In the genomic region with DNA sequence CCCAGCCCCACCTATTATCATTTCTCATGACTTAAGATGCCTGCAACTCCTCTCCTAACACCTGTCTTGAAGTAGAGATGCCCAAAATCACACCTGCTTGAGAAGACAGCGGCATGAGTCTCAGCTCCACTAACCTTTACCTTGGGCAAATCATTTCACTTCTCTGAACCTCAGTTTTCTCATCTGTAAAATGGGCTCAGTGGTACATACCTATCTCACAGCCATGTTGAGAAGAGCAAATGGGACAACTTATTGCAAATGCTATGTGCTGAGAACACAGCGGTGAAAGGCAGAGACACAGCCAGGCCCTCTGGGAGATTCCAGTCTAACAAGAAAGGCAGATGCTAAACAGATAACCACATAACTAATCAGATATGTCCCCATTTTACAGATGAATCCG, we compare ENCODE assay signal across 17 cellular contexts. TPM values are rescaled to one million over a fixed set of nuclear protein-coding genes. Genes with fewer than 3 reads are reported as not detected.
DNase-seq lines count a peak whose midpoint lies in the region; ATAC-seq, FAIRE-seq and TF ChIP-seq lines count a peak whose summit lies in the region.
"Had no signal": no experiment of that assay in that cellular context is flagged by ENCODE, and none has a peak within 500 bp of the region (broad histone marks: within the 10 kb centered on the region; RNA-seq: fewer than 3 reads in every experiment).

No MANE protein-coding gene starts in this region.

- POLR2A ChIA-PET in K562 (lab: Yijun Ruan, JAX), result interaction anchor here (0.7 to 1.2 kb wide), 2 partner anchors 11 to 14 kb away, joined by 3 to 4 read pairs; no protein-coding TSS in a partner anchor

- H3K9me3 ChIP-seq in K562 (replicated peaks; ENCODE audit: control insufficient read depth, insufficient read depth, low read depth, low read length), result no peaks in the 10 kb centered on the region
- H3K9me3 ChIP-seq: BE2C, HAP-1 had no signal

- H3K4me3 Mint-ChIP-seq in neural crest cell, result no peak overlapping the region
- H3K4me3 Mint-ChIP-seq: CD4-positive, alpha-beta memory T cell had no signal

- no peak for FAIRE-seq in K562 (lab: Jason Lieb, UNC)
- FAIRE-seq: A204.1, GM12892 had no signal

- peaks cover 2 to 10% of the 10 kb centered on the region in 2 experiments; a peak in 1 of 5 replicates for H3K27me3 ChIP-seq in K562 (ENCODE audit: control insufficient read depth in 2 of 2, insufficient read depth in 2 of 2, low read length in 2 of 2)
- no peaks in the 10 kb centered on the region for H3K27me3 ChIP-seq in layer of hippocampus (ENCODE audit: control insufficient read depth, insufficient read depth, low read length)
- H3K27me3 ChIP-seq: BE2C had no signal

- WGBS in K562 (ENCODE audit: insufficient coverage, low coverage, missing lambda C conversion rate), result 53% methylated on average over 3 of the region's 3 CpGs

- H3K9ac ChIP-seq in K562 (ENCODE audit: insufficient read depth in 1 of 2, low read depth in 2 of 2, low read length in 2 of 2), result no peak overlapping the region

- 0 out of 3 replicates have a peak, but pooled peaks cover 5% of the 10 kb centered on the region for H3K36me3 ChIP-seq in K562 (ENCODE audit: control insufficient read depth, insufficient read depth, low read length)
- H3K36me3 ChIP-seq: HAP-1 had no signal

- TF ChIP-seq EP300 in K562 (IDR thresholded peaks at IDR 0.05; ENCODE audit: low read length), result no peak

- no peaks in the 10 kb centered on the region; the same call in 1 of the 3 replicates for H3K79me2 ChIP-seq in K562 (ENCODE audit: control insufficient read depth, insufficient read depth, low read length)

- no peak for ATAC-seq in K562

- H3K4me3 ChIP-seq in K562, result no peak overlapping the region
- H3K4me3 ChIP-seq: HAP-1 had no signal

- in situ Hi-C loops in K562 (cut with MboI), result no loop called here

- H3K27me3 Mint-ChIP-seq in neural crest cell (ENCODE audit: low read depth), result no peaks in the 10 kb centered on the region

- TF ChIP-seq CTCF in K562 (IDR thresholded peaks at IDR 0.05 in 2 of 3, conservative IDR thresholded peaks at IDR 0.05 in 1 of 3; ENCODE audit: insufficient read depth in 2 of 3, low read depth in 1 of 3, low read length in 3 of 3), result no peak
- TF ChIP-seq CTCF in neural crest cell (conservative IDR thresholded peaks at IDR 0.05), result no peak

- no TSS peak for BruUV-seq in K562 (replicated peaks; lab: Mats Ljungman, UMichigan)

- TF ChIP-seq POLR2A in K562 (conservative IDR thresholded peaks at IDR 0.05), result no peak

- intact Hi-C loops in K562 (cut with micrococcal nuclease), result no loop called here

- no peaks in the 10 kb centered on the region for H3K9me3 Mint-ChIP-seq in neural crest cell
- H3K9me3 Mint-ChIP-seq: CD4-positive, alpha-beta memory T cell had no signal

- H3K27ac ChIP-seq in K562 (ENCODE audit: extremely low read depth, low read depth, low read length) (no peak overlapping the region), layer of hippocampus (ENCODE audit: low read depth, low read length) (peak overlapping the region; percentile 74)
- H3K27ac ChIP-seq: C4-2B had no signal

- DNase-seq in K562 (ENCODE audit: extremely low read depth in 1 of 4, low spot score in 3 of 4) (no peak), neural crest cell (ENCODE audit: low read depth, low spot score) (no peak), glomerular visceral epithelial cell (ENCODE audit: extremely low spot score) (no peak), Kasumi-1 (lab: John Stamatoyannopoulos, UW) (no peak)
- no peak for DNase-seq in activated CD8-positive, alpha-beta memory T cell treated with anti-CD3 and anti-CD28 coated beads, Interleukin-2, amount 50 U/mL, for 48 hours
- DNase-seq in activated CD4-positive, alpha-beta T cell treated with anti-CD3 and anti-CD28 coated beads for 4 hours, result no peak
- DNase-seq: BE2C; CD4-positive, alpha-beta memory T cell; COR-L47; DND-41; GDM1; GOT3 had no signal

- H2AFZ ChIP-seq in K562 (ENCODE audit: low read depth, low read length), result no peak overlapping the region

- peaks cover 21 to 23% of the 10 kb centered on the region in 2 experiments; a peak in 4 of 5 replicates for H3K4me1 ChIP-seq in K562 (replicated peaks in 1 of 2; ENCODE audit: control insufficient read depth in 2 of 2, insufficient read depth in 2 of 2, low read length in 2 of 2)
- H3K4me1 ChIP-seq: BE2C, HAP-1 had no signal

- TF ChIP-seq RAD21 in K562 (CRISPR knock-in tag; conservative IDR thresholded peaks at IDR 0.05 in 1 of 2, IDR thresholded peaks at IDR 0.05 in 1 of 2), result no peak

- CTCF ChIA-PET in K562 (lab: Yijun Ruan, JAX; ENCODE audit: low intra/inter-chr PET ratio), result no interaction called here

- peaks cover 2% of the 10 kb centered on the region for H3K9me1 ChIP-seq in K562 (ENCODE audit: control insufficient read depth, insufficient read depth, low read length)

- peak overlapping the region; percentile 43 for H3K27ac Mint-ChIP-seq in neural crest cell (ENCODE audit: unreplicated experiment)
- H3K27ac Mint-ChIP-seq: CD4-positive, alpha-beta memory T cell had no signal

- H4K20me1 ChIP-seq in K562 (replicated peaks; ENCODE audit: control insufficient read depth, insufficient read depth, low read length), result peaks cover 6% of the 10 kb centered on the region

- H3K4me1 Mint-ChIP-seq in neural crest cell, result peaks cover 22% of the 10 kb centered on the region
- H3K4me1 Mint-ChIP-seq: CD4-positive, alpha-beta memory T cell had no signal

- H3K4me2 ChIP-seq in K562 (ENCODE audit: insufficient read depth, low read length), result no peak overlapping the region

- H3K36me3 Mint-ChIP-seq in neural crest cell (ENCODE audit: low read depth), result no peaks in the 10 kb centered on the region
- H3K36me3 Mint-ChIP-seq: CD4-positive, alpha-beta memory T cell had no signal

TF ChIP-seq in K562, 482 proteins besides CTCF, POLR2A, EP300 and RAD21 (continues in another document):
- TF ChIP-seq HDAC8 (tag; IDR thresholded peaks at IDR 0.05), result no peak
- no peak for TF ChIP-seq ZNF707 (CRISPR knock-in tag; conservative IDR thresholded peaks at IDR 0.05)

RNA-seq across cellular contexts. Expression of a gene that starts 7.8 kb away (rescaled TPM):
- 2.6 and 16.9 TPM in 2 replicates for total RNA-seq in K562 (2011; cell fraction: chromatin; rRNA removed; ENCODE audit: low replicate concordance)
- total RNA-seq in K562 (2011; cell fraction: nucleolus; rRNA removed), result 23.8 and 27.2 TPM in 2 replicates
- 7.9 and 8.0 TPM in 2 replicates for total RNA-seq in K562 (2011; cell fraction: nucleoplasm; rRNA removed)
- total RNA-seq in K562 (2014; rRNA removed) (26.7 and 26.9 TPM in 2 replicates), K562 (2014; rRNA removed; fragmentation: Illumina TruSeq; extraction: Trizol) (4.1 and 5.7 TPM in 2 replicates), K562 (2015; rRNA removed; fragmentation: Illumina TruSeq; extraction: Trizol) (12.4 and 13.1 TPM in 2 replicates), K562 (2021) (23.1 and 23.8 TPM in 2 replicates), neural crest cell (31.0 and 31.3 TPM in 2 replicates)
- polyA plus RNA-seq in K562 (2011; rRNA removed) (14.0 and 18.6 TPM in 2 replicates), K562 (2014; fragmentation: Illumina TruSeq; extraction: Trizol) (7.7 and 14.4 TPM in 2 replicates), K562 (2014; fragmentation: Nextera tagmentation; extraction: Ambion mirVana) (1 to 10 TPM; 1.4 to 4.3 TPM), K562 (2014; rRNA removed) (19.7 and 26.1 TPM in 2 replicates)
- 23.0 and 51.6 TPM in 2 replicates for polyA plus RNA-seq in K562 (2011; cell fraction: cytosol; rRNA removed)
- polyA plus RNA-seq in K562 (2011; cell fraction: nucleus; rRNA removed), result 10.6 and 13.0 TPM in 2 replicates
- polyA plus RNA-seq in K562 (2012), result 13.1 and 24.0 TPM in 2 replicates
- polyA minus RNA-seq in K562 (2011; rRNA and poly(A)+ RNA removed), result 4.4 and 5.5 TPM in 2 replicates
- 10.1 and 12.3 TPM in 2 replicates for polyA minus RNA-seq in K562 (2011; cell fraction: cytosol; rRNA and poly(A)+ RNA removed)
- polyA minus RNA-seq in K562 (2011; cell fraction: nucleus; rRNA and poly(A)+ RNA removed), result 13.2 and 18.7 TPM in 2 replicates

RNA-seq across cellular contexts. Expression of a gene that starts 8.1 kb away (rescaled TPM):
- total RNA-seq in K562 (2011; cell fraction: chromatin; rRNA removed; ENCODE audit: low replicate concordance), result 23.7 and 51.5 TPM in 2 replicates
- 38.4 and 40.9 TPM in 2 replicates for total RNA-seq in K562 (2011; cell fraction: nucleolus; rRNA removed)
- 34.5 and 45.6 TPM in 2 replicates for total RNA-seq in K562 (2011; cell fraction: nucleoplasm; rRNA removed)
- total RNA-seq in K562 (2014; rRNA removed) (104 and 117 TPM in 2 replicates), K562 (2014; rRNA removed; fragmentation: Illumina TruSeq; extraction: Trizol) (6.7 and 8.1 TPM in 2 replicates), K562 (2015; rRNA removed; fragmentation: Illumina TruSeq; extraction: Trizol) (24.3 and 25.3 TPM in 2 replicates), K562 (2021) (66.8 and 68.2 TPM in 2 replicates), neural crest cell (100.0 and 103 TPM in 2 replicates)
- polyA plus RNA-seq in K562 (2011; rRNA removed) (24.8 and 34.6 TPM in 2 replicates), K562 (2014; fragmentation: Illumina TruSeq; extraction: Trizol) (11.2 and 24.8 TPM in 2 replicates), K562 (2014; fragmentation: Nextera tagmentation; extraction: Ambion mirVana) (1 to 10 TPM in 1 of 2 experiments, under 1 TPM in 1; 0.65 to 1.3 TPM), K562 (2014; rRNA removed) (78.5 and 88.1 TPM in 2 replicates)
- 49.5 and 189 TPM in 2 replicates for polyA plus RNA-seq in K562 (2011; cell fraction: cytosol; rRNA removed)
- 50.2 and 71.7 TPM in 2 replicates for polyA plus RNA-seq in K562 (2011; cell fraction: nucleus; rRNA removed)
- polyA plus RNA-seq in K562 (2012), result 35.2 and 62.2 TPM in 2 replicates
- polyA minus RNA-seq in K562 (2011; rRNA and poly(A)+ RNA removed), result 8.4 and 10.2 TPM in 2 replicates
- 22.6 and 34.3 TPM in 2 replicates for polyA minus RNA-seq in K562 (2011; cell fraction: cytosol; rRNA and poly(A)+ RNA removed)
- 12.7 and 15.7 TPM in 2 replicates for polyA minus RNA-seq in K562 (2011; cell fraction: nucleus; rRNA and poly(A)+ RNA removed)

RNA-seq across cellular contexts. Expression of a gene that starts 40.1 kb away (rescaled TPM):
- total RNA-seq in K562 (2011; cell fraction: chromatin; rRNA removed; ENCODE audit: low replicate concordance), result 1.3 and 3.4 TPM in 2 replicates
- 0.66 and 2.0 TPM in 2 replicates for total RNA-seq in K562 (2011; cell fraction: nucleolus; rRNA removed)
- total RNA-seq in K562 (2011; cell fraction: nucleoplasm; rRNA removed), result 1.2 and 2.7 TPM in 2 replicates
- total RNA-seq in K562 (2014; rRNA removed) (0.41 TPM in 2 replicates), K562 (2014; rRNA removed; fragmentation: Illumina TruSeq; extraction: Trizol) (0.44 TPM in 1 of 2 replicates, not detected in the other), K562 (2015; rRNA removed; fragmentation: Illumina TruSeq; extraction: Trizol) (0.22 TPM in 1 of 2 replicates, not detected in the other), K562 (2021) (0.49 and 0.67 TPM in 2 replicates), neural crest cell (85.7 and 95.8 TPM in 2 replicates)
- polyA plus RNA-seq in K562 (2011; rRNA removed) (0.64 and 1.1 TPM in 2 replicates), K562 (2014; fragmentation: Illumina TruSeq; extraction: Trizol) (0.21 and 0.51 TPM in 2 replicates), K562 (2014; fragmentation: Nextera tagmentation; extraction: Ambion mirVana) (not detected), K562 (2014; rRNA removed) (0.70 and 0.90 TPM in 2 replicates)
- 0.82 and 1.1 TPM in 2 replicates for polyA plus RNA-seq in K562 (2011; cell fraction: cytosol; rRNA removed)
- 2.6 and 3.6 TPM in 2 replicates for polyA plus RNA-seq in K562 (2011; cell fraction: nucleus; rRNA removed)
- polyA plus RNA-seq in K562 (2012), result 0.34 and 0.82 TPM in 2 replicates
- polyA minus RNA-seq in K562 (2011; rRNA and poly(A)+ RNA removed), result 0.39 and 0.70 TPM in 2 replicates
- not detected in 2 replicates for polyA minus RNA-seq in K562 (2011; cell fraction: cytosol; rRNA and poly(A)+ RNA removed)
- 0.40 and 1.2 TPM in 2 replicates for polyA minus RNA-seq in K562 (2011; cell fraction: nucleus; rRNA and poly(A)+ RNA removed)

Comparison
In these comparisons a context has a peak if more than half of its experiments do, and no peak if none do; other contexts are left out.
1. RNA of a gene that starts 40.1 kb away (total RNA-seq): 85.7 to 95.8 TPM in neural crest cell; 0.22 to 3.4 TPM in K562; every median in the first group is over 10 times any median in the second.